ENCODE assay signal across 9 cellular contexts in the genomic region with DNA sequence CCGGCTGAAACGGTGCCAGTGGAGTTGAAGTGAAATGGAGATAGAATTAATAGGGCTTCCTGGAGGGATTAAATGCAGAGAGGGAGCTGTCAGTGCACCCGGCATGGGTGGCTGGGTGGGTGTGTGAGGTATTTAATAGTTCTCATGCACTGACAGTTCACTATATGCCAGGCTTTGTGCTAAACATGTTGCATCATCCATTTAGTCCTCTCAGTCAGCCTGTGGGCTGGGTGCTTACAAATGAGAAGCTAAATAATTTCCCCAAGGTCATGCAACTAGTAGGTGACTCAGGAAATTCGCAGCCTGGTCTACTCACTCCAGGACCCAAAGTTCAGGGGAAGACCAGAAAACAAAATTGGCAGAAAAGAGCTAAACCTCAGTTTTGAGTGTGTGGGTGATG.
A peak's percentile ranks its signal among the peaks of the same experiment; 100 is the strongest.
DNase-seq lines count a peak whose midpoint lies in the region; ATAC-seq, FAIRE-seq and TF ChIP-seq lines count a peak whose summit lies in the region.
"Had no signal": no experiment of that assay in that cellular context is flagged by ENCODE, and none has a peak within 500 bp of the region (broad histone marks: within the 10 kb centered on the region; RNA-seq: fewer than 3 reads in every experiment).

No MANE protein-coding gene starts in this region.

- ATAC-seq in HG02763 (IDR thresholded peaks at IDR 0.05; ENCODE audit: unreplicated experiment), result peak; percentile 61
- ATAC-seq in GM18873 (IDR thresholded peaks at IDR 0.05; ENCODE audit: low FRiP score, unreplicated experiment), result no peak

- H4K91ac ChIP-seq in mesenchymal stem cell (ENCODE audit: low read length), result no peak overlapping the region

- no peak overlapping the region for H3K4ac ChIP-seq in mesenchymal stem cell (ENCODE audit: low read depth in 1 of 2, low read length in 2 of 2)

- H3K4me2 ChIP-seq in mesenchymal stem cell (ENCODE audit: low read length, poor library complexity, severe bottlenecking), result no peak overlapping the region

- CTCF ChIA-PET in activated CD4-positive, alpha-beta memory T cell treated with anti-CD3 and anti-CD28 coated beads for 36 hours (lab: Charles Lee), result interaction anchor here (0.6 to 3.0 kb wide), 11 partner anchors 23 to 134 kb away, joined by 3 to 13 read pairs (median 5); a partner anchor contains a TSS

- no peak overlapping the region for H3K23ac ChIP-seq in mesenchymal stem cell (ENCODE audit: low read length in 2 of 2)

- H3K9me3 ChIP-seq in mesenchymal stem cell (ENCODE audit: control insufficient read depth, low read length) (no peaks in the 10 kb centered on the region), thyroid gland (no peaks in the 10 kb centered on the region)

- H3K27ac Mint-ChIP-seq in activated CD4-positive, alpha-beta memory T cell treated with anti-CD3 and anti-CD28 coated beads for 36 hours, result peak overlapping the region; percentile 76

- H3K4me1 ChIP-seq in mesenchymal stem cell (ENCODE audit: control insufficient read depth, insufficient read depth, low read depth, low read length) (peaks cover 2% of the 10 kb centered on the region), thyroid gland (peaks cover 13 to 18% of the 10 kb centered on the region in 2 donors)

- H3K79me1 ChIP-seq in mesenchymal stem cell (replicated peaks; ENCODE audit: low read length, poor library complexity, severe bottlenecking), result no peaks in the 10 kb centered on the region

- H3K4me3 Mint-ChIP-seq in activated CD4-positive, alpha-beta memory T cell treated with anti-CD3 and anti-CD28 coated beads for 36 hours, result no peak overlapping the region

- H2AFZ ChIP-seq in mesenchymal stem cell (ENCODE audit: low read depth, low read length), result no peak overlapping the region

- H3K9ac ChIP-seq in mesenchymal stem cell (ENCODE audit: low read length), result no peak overlapping the region

- POLR2A ChIA-PET in activated CD4-positive, alpha-beta memory T cell treated with anti-CD3 and anti-CD28 coated beads for 36 hours (lab: Charles Lee), result interaction anchor here (0.7 to 1.7 kb wide), 7 partner anchors 10 to 91 kb away, joined by 3 to 11 read pairs (median 4); a partner anchor contains a TSS

- H2BK15ac ChIP-seq in mesenchymal stem cell (ENCODE audit: low read depth, poor library complexity, severe bottlenecking), result no peak overlapping the region

- H4K8ac ChIP-seq in mesenchymal stem cell (ENCODE audit: low read length), result no peak overlapping the region

- H3K27me3 Mint-ChIP-seq in activated CD4-positive, alpha-beta memory T cell treated with anti-CD3 and anti-CD28 coated beads for 36 hours, result peaks cover 19% of the 10 kb centered on the region

- WGBS in mesenchymal stem cell, result 79% methylated on average over 3 of the region's 4 CpGs
- 88 to 92% methylated on average over 4 of the region's 4 CpGs for WGBS in thyroid gland, 2 donors

- TF ChIP-seq CTCF in thyroid gland (IDR thresholded peaks at IDR 0.05), result no peak

- DNase-seq in CD1c-positive myeloid dendritic cell (ENCODE audit: extremely low spot score), result peak; percentile 44
- peak; percentile 75 for DNase-seq in activated CD4-positive, alpha-beta memory T cell treated with anti-CD3 and anti-CD28 coated beads for 36 hours
- DNase-seq in mesenchymal stem cell, result peak; percentile 68
- DNase-seq in urothelium cell line (ENCODE audit: low spot score), result no peak
- DNase-seq in NCI-H2081 treated with DMSO at 0.1 percent for 48 hours (lab: John Stamatoyannopoulos, UW), result no peak
- DNase-seq in thyroid gland, result no peak

- intact Hi-C loops in activated CD4-positive, alpha-beta memory T cell treated with anti-CD3 and anti-CD28 coated beads for 36 hours (cut with micrococcal nuclease), result loop anchor here (1.0 to 2.0 kb wide), 10 partner anchors 25 to 414 kb away; a partner anchor contains a TSS
- intact Hi-C loops in thyroid gland (cut with DNase I), result no loop called here

- no peak overlapping the region for H2BK12ac ChIP-seq in mesenchymal stem cell (ENCODE audit: low read length in 2 of 2)

- H3K4me3 ChIP-seq in mesenchymal stem cell (ENCODE audit: insufficient read depth in 1 of 2, low read depth in 1 of 2, low read length in 2 of 2), result no peak overlapping the region
- no peak overlapping the region for H3K4me3 ChIP-seq in thyroid gland (replicated peaks in 1 of 3)

- no peaks in the 10 kb centered on the region for H3K9me3 Mint-ChIP-seq in activated CD4-positive, alpha-beta memory T cell treated with anti-CD3 and anti-CD28 coated beads for 36 hours

- no peak overlapping the region for H2BK120ac ChIP-seq in mesenchymal stem cell (ENCODE audit: low read depth, low read length)

- H3K36me3 Mint-ChIP-seq in activated CD4-positive, alpha-beta memory T cell treated with anti-CD3 and anti-CD28 coated beads for 36 hours, result no peaks in the 10 kb centered on the region

- H3K27me3 ChIP-seq in mesenchymal stem cell (ENCODE audit: control insufficient read depth in 1 of 2, insufficient read depth in 1 of 2, low read length in 2 of 2), result peaks cover 3 to 6% of the 10 kb centered on the region in 2 experiments
- no peaks in the 10 kb centered on the region for H3K27me3 ChIP-seq in thyroid gland

- H3K36me3 ChIP-seq in mesenchymal stem cell (ENCODE audit: control insufficient read depth in 1 of 2, insufficient read depth in 2 of 2, low read depth in 1 of 2, low read length in 2 of 2), result no peaks in the 10 kb centered on the region
- H3K36me3 ChIP-seq in thyroid gland, result no peaks in the 10 kb centered on the region

- peaks cover 17% of the 10 kb centered on the region for H3K4me1 Mint-ChIP-seq in activated CD4-positive, alpha-beta memory T cell treated with anti-CD3 and anti-CD28 coated beads for 36 hours (ENCODE audit: low read depth)

- H2BK5ac ChIP-seq in mesenchymal stem cell (ENCODE audit: low read depth, low read length, poor library complexity, severe bottlenecking), result no peak overlapping the region

- H3K18ac ChIP-seq in mesenchymal stem cell (ENCODE audit: low read depth in 1 of 2, low read length in 2 of 2), result peak overlapping the region in 1 of 2 experiments; percentile 29

- no peak for TF ChIP-seq POLR2A in thyroid gland (IDR thresholded peaks at IDR 0.05)

- no peak for FAIRE-seq in urothelium cell line (lab: Jason Lieb, UNC)
- FAIRE-seq: endothelial cell of umbilical vein had no signal

- no peak overlapping the region for H3K27ac ChIP-seq in mesenchymal stem cell (ENCODE audit: low read length, poor library complexity, severe bottlenecking)
- H3K27ac ChIP-seq in thyroid gland, result no peak overlapping the region

- H2AK5ac ChIP-seq in mesenchymal stem cell (ENCODE audit: low read length, severe bottlenecking), result no peak overlapping the region

- H3K14ac ChIP-seq in mesenchymal stem cell (ENCODE audit: low read length in 2 of 2), result no peak overlapping the region

Comparison
In these comparisons a context has a peak if more than half of its experiments do, and no peak if none do; other contexts are left out.
1. DNase-seq: peak in CD1c-positive myeloid dendritic cell (single experiment), activated CD4-positive, alpha-beta memory T cell treated with anti-CD3 and anti-CD28 coated beads for 36 hours (single experiment) and mesenchymal stem cell (single experiment); none in urothelium cell line (single experiment), NCI-H2081 treated with DMSO at 0.1 percent for 48 hours (single experiment) and thyroid gland (0 of 2).